1 cellular context compared by ENCODE assay signal in genomic region chr9:136424750-136425362, GRCh38.
TF ChIP-seq lines count a peak whose summit lies in the region.

No MANE protein-coding gene starts in this region.

TF ChIP-seq in GM12891, 5 proteins besides CTCF, POLR2A, EP300 and RAD21:
- TF ChIP-seq TAF1 (IDR thresholded peaks at IDR 0.05; ENCODE audit: low read depth, low read length) (no peak), POLR2AphosphoS5 (IDR thresholded peaks at IDR 0.05; ENCODE audit: low read depth, low read length) (no peak; the same call in 1 of the 2 replicates), POU2F2 (IDR thresholded peaks at IDR 0.05; ENCODE audit: low read depth, low read length) (no peak), PAX5 (IDR thresholded peaks at IDR 0.05; ENCODE audit: insufficient read depth, low read length, severe bottlenecking) (no peak), SPI1 (IDR thresholded peaks at IDR 0.05; ENCODE audit: low read depth, low read length) (no peak)
TF ChIP-seq in GM12891: peak in this region for 0.
